Comparison of ENCODE assay signal across 1 cellular context in genomic region chr10:103117247-103117646, GRCh38.
TF ChIP-seq lines count a peak whose summit lies in the region.

No MANE protein-coding gene starts in this region.

TF ChIP-seq in A549, 52 proteins besides CTCF, POLR2A, EP300 and RAD21 (continued from another document):
- TF ChIP-seq PBX3 (IDR thresholded peaks at IDR 0.05): no peak
- no peak for TF ChIP-seq BHLHE40 (IDR thresholded peaks at IDR 0.05; ENCODE audit: low read depth, low read length)
- no peak for TF ChIP-seq KDM1A (IDR thresholded peaks at IDR 0.05; ENCODE audit: low read depth)
- TF ChIP-seq RCOR1 (IDR thresholded peaks at IDR 0.05; ENCODE audit: low read depth, low read length): no peak
